ENCODE assay signal across 12 cellular contexts in genomic region chr5:80963521-80963895, GRCh38. TPM values are rescaled to one million over a fixed set of nuclear protein-coding genes. Genes with fewer than 3 reads are reported as not detected.
A peak's percentile ranks its signal among the peaks of the same experiment; 100 is the strongest.
DNase-seq lines count a peak whose midpoint lies in the region; ATAC-seq and TF ChIP-seq lines count a peak whose summit lies in the region.
"Had no signal": no experiment of that assay in that cellular context is flagged by ENCODE, and none has a peak within 500 bp of the region (broad histone marks: within the 10 kb centered on the region; RNA-seq: fewer than 3 reads in every experiment).

No MANE protein-coding gene starts in this region.

- ATAC-seq in CD8-positive, alpha-beta T cell = no peak
- ATAC-seq in PC-3 (no peak), sciatic nerve (no peak)

- no peak overlapping the region for H3K4me3 ChIP-seq in CD8-positive, alpha-beta T cell (ENCODE audit: low read depth, low read length)
- H3K4me3 ChIP-seq in SJSA1 = no peak overlapping the region
- H3K4me3 ChIP-seq in fibroblast of villous mesenchyme (ENCODE audit: low read depth, low read length) = peak overlapping the region; percentile 2
- no peak overlapping the region for H3K4me3 ChIP-seq in PC-3 (ENCODE audit: low read length)
- H3K4me3 ChIP-seq: BLaER1 treated with 17β-estradiol and CSF1 and Interleukin-3, amounts not matched to agents 10 nM and 100 nM had no signal

- H3K9me3 ChIP-seq in CD8-positive, alpha-beta T cell (ENCODE audit: low read length) = no peaks in the 10 kb centered on the region
- H3K9me3 ChIP-seq in SJSA1 (replicated peaks) (no peaks in the 10 kb centered on the region), PC-3 (ENCODE audit: low read length) (no peaks in the 10 kb centered on the region)

- H3K36me3 Mint-ChIP-seq in CD8-positive, alpha-beta T cell = peaks cover 11% of the 10 kb centered on the region

- DNase-seq in A172 (ENCODE audit: low spot score) (peak; percentile 19), SJSA1 (ENCODE audit: low read depth in 1 of 2, low spot score in 2 of 2) (no peak), fibroblast of villous mesenchyme (ENCODE audit: low read depth) (peak; percentile 36), PC-3 (no peak), sciatic nerve (ENCODE audit: low spot score) (no peak), COLO668 (lab: John Stamatoyannopoulos, UW; ENCODE audit: unreplicated experiment) (no peak), epidermal melanocyte (ENCODE audit: insufficient read length, low spot score) (no peak)
- no peak for DNase-seq in CD8-positive, alpha-beta T cell
- DNase-seq: cortex of kidney; stimulated activated CD8-positive, alpha-beta memory T cell treated with anti-CD3 and anti-CD28 coated beads, Interleukin-4, amount 100 ng/mL, for 48 hours; T1000 had no signal

- no peaks in the 10 kb centered on the region for H3K27me3 ChIP-seq in CD8-positive, alpha-beta T cell (ENCODE audit: insufficient read depth, low read length)
- H3K27me3 ChIP-seq in SJSA1 (replicated peaks) (no peaks in the 10 kb centered on the region), PC-3 (ENCODE audit: low read length) (no peaks in the 10 kb centered on the region)
- H3K27me3 ChIP-seq: BLaER1 treated with 17β-estradiol and CSF1 and Interleukin-3, amounts not matched to agents 10 nM and 100 nM had no signal

- H3K27ac Mint-ChIP-seq in CD8-positive, alpha-beta T cell = peak overlapping the region; percentile 77

- peaks cover 49% of the 10 kb centered on the region for H3K4me1 ChIP-seq in CD8-positive, alpha-beta T cell (ENCODE audit: insufficient read depth, low read length)
- H3K4me1 ChIP-seq in SJSA1 (replicated peaks) (peaks cover 65% of the 10 kb centered on the region), PC-3 (ENCODE audit: insufficient read depth, low read length) (peaks cover 34% of the 10 kb centered on the region)

- no peak overlapping the region for H3K27ac ChIP-seq in CD8-positive, alpha-beta T cell (ENCODE audit: low read depth, low read length)
- H3K27ac ChIP-seq in SJSA1 (peak overlapping the region; percentile 93), PC-3 (ENCODE audit: low read length) (no peak overlapping the region)
- H3K27ac ChIP-seq: BLaER1 treated with 17β-estradiol and CSF1 and Interleukin-3, amounts not matched to agents 10 nM and 100 nM had no signal

- no peak overlapping the region for H3K9ac ChIP-seq in PC-3 (ENCODE audit: low read length)
- H3K9ac ChIP-seq: BLaER1 treated with 17β-estradiol and CSF1 and Interleukin-3, amounts not matched to agents 10 nM and 100 nM had no signal

- H3K79me2 ChIP-seq in PC-3 (ENCODE audit: low read length) = no peaks in the 10 kb centered on the region

- POLR2A ChIA-PET in CD8-positive, alpha-beta T cell (lab: Charles Lee) = no interaction called here
- POLR2A ChIA-PET in PC-3 (lab: Charles Lee; ENCODE audit: unreplicated experiment) = no interaction called here

- peaks cover 9% of the 10 kb centered on the region for H3F3A ChIP-seq in PC-3 (ENCODE audit: low read length, unreplicated experiment)

- H4K20me1 ChIP-seq in PC-3 (ENCODE audit: low read length) = no peaks in the 10 kb centered on the region
- H4K20me1 ChIP-seq: BLaER1 treated with 17β-estradiol and CSF1 and Interleukin-3, amounts not matched to agents 10 nM and 100 nM had no signal

- BruUV-seq in PC-3 (replicated peaks; lab: Mats Ljungman, UMichigan) = no TSS peak

- TF ChIP-seq CTCF in CD8-positive, alpha-beta T cell (IDR thresholded peaks at IDR 0.05) = no peak
- TF ChIP-seq CTCF in fibroblast of villous mesenchyme (IDR thresholded peaks at IDR 0.05; ENCODE audit: insufficient read depth, low read depth, low read length) = no peak
- no peak for TF ChIP-seq CTCF in PC-3 (conservative IDR thresholded peaks at IDR 0.05; ENCODE audit: low read depth, low read length)

- H2AFZ ChIP-seq in PC-3 (ENCODE audit: low read length) = no peak overlapping the region

- no peaks in the 10 kb centered on the region for H3K36me3 ChIP-seq in CD8-positive, alpha-beta T cell (ENCODE audit: insufficient read depth, low read length)
- H3K36me3 ChIP-seq in SJSA1 = no peaks in the 10 kb centered on the region
- no peaks in the 10 kb centered on the region for H3K36me3 ChIP-seq in PC-3 (ENCODE audit: low read depth, low read length)
- H3K36me3 ChIP-seq: BLaER1 treated with 17β-estradiol and CSF1 and Interleukin-3, amounts not matched to agents 10 nM and 100 nM had no signal

- H3K9me3 Mint-ChIP-seq in CD8-positive, alpha-beta T cell = no peaks in the 10 kb centered on the region

- CTCF ChIA-PET in CD8-positive, alpha-beta T cell (lab: Charles Lee) = interaction anchor here (0.7 to 1.5 kb wide), 2 partner anchors 22 to 145 kb away, joined by 4 to 8 read pairs; no protein-coding TSS in a partner anchor
- CTCF ChIA-PET in PC-3 (lab: Charles Lee) = no interaction called here

- peaks cover 4% of the 10 kb centered on the region for H3K27me3 Mint-ChIP-seq in CD8-positive, alpha-beta T cell (ENCODE audit: low read depth)

- peaks cover 67% of the 10 kb centered on the region for H3K4me1 Mint-ChIP-seq in CD8-positive, alpha-beta T cell (ENCODE audit: low read depth)

- intact Hi-C loops in CD8-positive, alpha-beta T cell (cut with DNase I, micrococcal nuclease) = loop anchor here (1.0 to 5.0 kb wide), 5 partner anchors 8 to 306 kb away; no protein-coding TSS in a partner anchor
- intact Hi-C loops in PC-3 (cut with micrococcal nuclease) (no loop called here), sciatic nerve (cut with DNase I) (no loop called here)

- no peak overlapping the region for H3K4me2 ChIP-seq in PC-3 (ENCODE audit: low read length)
- H3K4me2 ChIP-seq: BLaER1 treated with 17β-estradiol and CSF1 and Interleukin-3, amounts not matched to agents 10 nM and 100 nM had no signal

- no peaks in the 10 kb centered on the region for H3K9me2 ChIP-seq in PC-3 (replicated peaks; ENCODE audit: low read length)

- peak overlapping the region; percentile 70 for H3K4me3 Mint-ChIP-seq in CD8-positive, alpha-beta T cell

RNA-seq across cellular contexts. Expression of gene RASGRF2, which starts 3.3 kb away (rescaled TPM):
- not detected in 2 replicates for total RNA-seq in A172 (2014; rRNA removed; shearing (Covaris generic))
- 10 to 100 TPM; 25.4 to 25.6 TPM for total RNA-seq in CD8-positive, alpha-beta T cell
- 8.4 and 12.5 TPM in 2 replicates for total RNA-seq in SJSA1 (2014; rRNA removed; shearing (Covaris generic))
- total RNA-seq in fibroblast of villous mesenchyme = 3.9 and 9.0 TPM in 2 replicates
- total RNA-seq in PC-3 (2014; rRNA removed) = 0.18 TPM in 1 of 2 replicates, not detected in the other
- 63.8 TPM for total RNA-seq in sciatic nerve

Comparison
In these comparisons a context has a peak if more than half of its experiments do, and no peak if none do; other contexts are left out.
1. DNase-seq: peak in A172 (single experiment) and fibroblast of villous mesenchyme (single experiment); none in CD8-positive, alpha-beta T cell (0 of 7), SJSA1 (0 of 2), PC-3 (single experiment), sciatic nerve (single experiment), COLO668 (single experiment) and epidermal melanocyte (single experiment).
2. intact Hi-C loops: an anchor here in CD8-positive, alpha-beta T cell (1.0 to 5.0 kb wide); none called in PC-3 and sciatic nerve.